ENCODE assay signal across 9 cellular contexts in the genomic region with DNA sequence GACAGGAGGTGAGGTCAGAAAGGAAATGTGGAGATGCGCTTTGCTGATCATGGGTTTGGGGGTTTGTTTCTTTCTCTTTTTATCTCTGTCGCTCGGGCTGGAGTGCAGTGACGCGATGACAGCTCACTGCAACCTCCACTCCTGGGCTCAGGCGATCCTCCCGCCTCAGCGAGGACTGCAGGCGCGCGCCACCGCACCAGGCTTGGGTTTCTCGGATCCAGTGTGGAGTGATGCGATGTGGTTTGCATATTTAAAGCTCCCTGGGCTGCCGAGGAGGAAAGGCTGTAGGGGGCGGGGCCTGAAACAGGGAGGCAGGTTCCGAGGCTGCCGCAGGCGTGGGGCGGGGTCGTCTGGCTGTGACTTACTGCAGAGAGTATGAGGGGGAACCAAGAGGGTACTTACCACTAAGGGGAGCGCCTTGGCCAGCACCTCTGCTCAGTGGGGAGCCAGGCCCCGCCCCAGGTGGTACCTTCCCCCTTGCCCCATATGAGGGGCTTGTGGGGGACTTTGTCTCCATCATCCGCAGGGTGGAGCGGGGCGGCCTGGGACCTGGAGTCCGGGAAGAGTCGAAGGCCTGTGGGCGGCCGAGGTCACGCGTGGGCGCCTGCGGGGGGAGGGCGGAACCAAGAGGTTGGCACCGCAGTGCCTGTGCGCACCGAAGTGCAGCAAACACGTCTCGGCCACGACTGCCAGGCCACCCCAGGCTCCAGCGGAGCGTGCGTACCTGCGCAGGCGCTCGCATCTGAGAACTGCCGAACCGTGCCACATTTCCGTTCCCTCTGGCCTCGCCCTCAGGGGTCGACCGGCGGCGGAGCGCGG. TPM values are rescaled to one million over a fixed set of nuclear protein-coding genes. Genes with fewer than 3 reads are reported as not detected.
DNase-seq lines count a peak whose midpoint lies in the region; ATAC-seq and TF ChIP-seq lines count a peak whose summit lies in the region.
"Had no signal": no experiment of that assay in that cellular context is flagged by ENCODE, and none has a peak within 500 bp of the region (broad histone marks: within the 10 kb centered on the region; RNA-seq: fewer than 3 reads in every experiment).

No MANE protein-coding gene starts in this region.

- H3K27ac ChIP-seq in adrenal gland, result peak overlapping the region in 1 of 5 donors; percentile 22

- TF ChIP-seq POLR2A in GM15510 (IDR thresholded peaks at IDR 0.05; ENCODE audit: borderline replicate concordance, extremely low read depth, insufficient read length), result peak; percentile 35
- no peak for TF ChIP-seq POLR2A in adrenal gland (IDR thresholded peaks at IDR 0.05)

- DNase-seq in activated T-cell treated with anti-CD3 and anti-CD28 coated beads for 4 hours, result peak; percentile 36
- peak in 32 of 42 donors; percentile 26 to 77 (median 55) for DNase-seq in head of caudate nucleus
- DNase-seq in stimulated activated effector memory CD8-positive, alpha-beta T cell treated with anti-CD3 and anti-CD28 coated beads, Interleukin-12 subunit alpha, Interleukin-12 subunit beta, amount 100 ng/mL, for 72 hours (ENCODE audit: low spot score in 2 of 2), result no peak
- no peak for DNase-seq in adrenal gland
- DNase-seq in NCI-H2107 (lab: John Stamatoyannopoulos, UW), result no peak
- no peak for DNase-seq in AML-193 (lab: John Stamatoyannopoulos, UW)

- H3K4me1 Mint-ChIP-seq in stimulated activated effector memory CD8-positive, alpha-beta T cell treated with anti-CD3 and anti-CD28 coated beads, Interleukin-12 subunit alpha, Interleukin-12 subunit beta, amount 100 ng/mL, for 72 hours, result peaks cover 56% of the 10 kb centered on the region

- peak; percentile 36 for ATAC-seq in HG03108 (IDR thresholded peaks at IDR 0.05; ENCODE audit: unreplicated experiment)
- peak; percentile 57 for ATAC-seq in stimulated activated effector memory CD8-positive, alpha-beta T cell treated with anti-CD3 and anti-CD28 coated beads, Interleukin-12 subunit alpha, Interleukin-12 subunit beta, amount 100 ng/mL, for 72 hours

- peak overlapping the region; percentile 75 for H3K4me3 Mint-ChIP-seq in stimulated activated effector memory CD8-positive, alpha-beta T cell treated with anti-CD3 and anti-CD28 coated beads, Interleukin-12 subunit alpha, Interleukin-12 subunit beta, amount 100 ng/mL, for 72 hours

- H3K36me3 ChIP-seq in adrenal gland (replicated peaks in 1 of 2), result no peaks in the 10 kb centered on the region
- H3K36me3 ChIP-seq: HAP-1 had no signal

- H3K27ac Mint-ChIP-seq in stimulated activated effector memory CD8-positive, alpha-beta T cell treated with anti-CD3 and anti-CD28 coated beads, Interleukin-12 subunit alpha, Interleukin-12 subunit beta, amount 100 ng/mL, for 72 hours, result peak overlapping the region; percentile 82

- H3K27me3 ChIP-seq in adrenal gland, result no peaks in the 10 kb centered on the region

- H3K9me3 ChIP-seq in adrenal gland (replicated peaks in 1 of 3), result no peaks in the 10 kb centered on the region
- H3K9me3 ChIP-seq: HAP-1 had no signal

- H3K4me3 ChIP-seq in adrenal gland, result no peak overlapping the region
- H3K4me3 ChIP-seq: HAP-1 had no signal

- no peaks in the 10 kb centered on the region for H3K9me3 Mint-ChIP-seq in stimulated activated effector memory CD8-positive, alpha-beta T cell treated with anti-CD3 and anti-CD28 coated beads, Interleukin-12 subunit alpha, Interleukin-12 subunit beta, amount 100 ng/mL, for 72 hours

- no peak for TF ChIP-seq CTCF in adrenal gland (IDR thresholded peaks at IDR 0.05)

- H3K4me1 ChIP-seq in adrenal gland (replicated peaks in 1 of 2), result peaks cover 21 to 36% of the 10 kb centered on the region in 2 donors
- H3K4me1 ChIP-seq: HAP-1 had no signal

- intact Hi-C loops in head of caudate nucleus (cut with DNase I) (no loop called here), adrenal gland (cut with DNase I) (loop anchor here in 1 of 2 donors (5.0 kb wide), 1 partner anchor 39 kb away; no protein-coding TSS in a partner anchor)

- 41 to 70% (median 55%) methylated on average over 23 to 57 of the region's 57 CpGs for WGBS in adrenal gland, 4 donors

- H3K36me3 Mint-ChIP-seq in stimulated activated effector memory CD8-positive, alpha-beta T cell treated with anti-CD3 and anti-CD28 coated beads, Interleukin-12 subunit alpha, Interleukin-12 subunit beta, amount 100 ng/mL, for 72 hours, result no peaks in the 10 kb centered on the region

RNA-seq across cellular contexts. Expression of a gene that starts 12.7 kb away (rescaled TPM):
- 10 to 100 TPM in 7 of 8 donors, 1 to 10 TPM in 1; 9.7 to 51.9 (median 27.6) TPM for total RNA-seq in adrenal gland
- polyA plus RNA-seq in adrenal gland, result 10 to 100 TPM; 17.3 to 33.5 (median 17.6) TPM

RNA-seq across cellular contexts. Expression of a gene that starts 28.3 kb away (rescaled TPM):
- total RNA-seq in adrenal gland, result 10 to 100 TPM in 7 of 8 donors, 1 to 10 TPM in 1; 8.6 to 38.1 (median 29.2) TPM
- polyA plus RNA-seq in adrenal gland, result 10 to 100 TPM in 2 of 3 donors, 1 to 10 TPM in 1; 3.0 to 21.6 (median 14.2) TPM

Comparison
In these comparisons a context has a peak if more than half of its experiments do, and no peak if none do; other contexts are left out.
1. DNase-seq: peak in activated T-cell treated with anti-CD3 and anti-CD28 coated beads for 4 hours (single experiment) and head of caudate nucleus (32 of 42); none in stimulated activated effector memory CD8-positive, alpha-beta T cell treated with anti-CD3 and anti-CD28 coated beads, Interleukin-12 subunit alpha, Interleukin-12 subunit beta, amount 100 ng/mL, for 72 hours (0 of 2), adrenal gland (0 of 7), NCI-H2107 (single experiment) and AML-193 (0 of 2).